Comparison of ENCODE assay signal across 9 cellular contexts in the genomic region with DNA sequence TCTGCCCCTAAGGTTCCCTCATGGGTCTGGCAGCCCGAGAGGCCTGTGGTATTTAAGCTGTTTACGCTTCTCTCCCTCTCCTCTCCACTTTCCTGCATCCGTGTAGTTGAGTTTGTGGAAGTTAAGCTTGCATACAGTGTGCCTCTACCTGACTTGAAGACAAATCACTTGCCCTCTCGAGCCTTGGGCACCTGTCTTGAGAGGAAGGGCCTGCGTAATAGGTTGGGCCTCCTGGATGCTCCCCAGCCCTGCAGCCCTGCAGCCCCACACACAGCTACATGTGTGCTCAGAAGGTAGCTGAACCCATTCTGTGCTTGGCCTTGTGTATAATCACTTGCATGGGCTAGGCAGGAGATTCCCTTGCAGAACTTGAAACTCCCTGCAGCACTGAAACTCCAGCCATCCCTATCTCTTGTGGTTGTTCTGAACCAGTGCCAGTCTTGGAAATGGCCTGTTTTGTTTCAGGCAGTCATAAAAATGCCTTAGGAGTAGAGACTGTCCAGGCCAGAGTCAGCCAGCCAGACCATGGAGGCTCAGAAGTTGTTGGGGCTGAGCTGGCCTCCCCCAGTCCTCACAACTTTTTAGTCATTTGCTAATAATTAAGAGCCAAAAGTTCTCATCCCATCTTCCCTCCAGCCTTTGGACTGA.
DNase-seq lines count a peak whose midpoint lies in the region; TF ChIP-seq lines count a peak whose summit lies in the region.
"Had no signal": no experiment of that assay in that cellular context is flagged by ENCODE, and none has a peak within 500 bp of the region (broad histone marks: within the 10 kb centered on the region; RNA-seq: fewer than 3 reads in every experiment).

No MANE protein-coding gene starts in this region.

- H3K4me1 Mint-ChIP-seq in activated CD4-positive, alpha-beta T cell treated with anti-CD3 and anti-CD28 coated beads, Interleukin-2, amount 10 ng/mL, durations not matched to agents 24 days and 14 days = peaks cover 86% of the 10 kb centered on the region
- peaks cover 55% of the 10 kb centered on the region for H3K4me1 Mint-ChIP-seq in brain

- TF ChIP-seq RAD21 in liver (IDR thresholded peaks at IDR 0.05) = peak in 1 of 2 donors; percentile 26

- peaks cover 0 to 2% (median 0%) of the 10 kb centered on the region in 4 donors for H3K4me1 ChIP-seq in liver (ENCODE audit: control insufficient read depth in 4 of 4, insufficient read depth in 4 of 4, low read length in 3 of 4)
- H3K4me1 ChIP-seq in transverse colon = peaks cover 32 to 49% (median 40%) of the 10 kb centered on the region in 4 donors
- H3K4me1 ChIP-seq: A549 had no signal

- H3K27ac ChIP-seq in liver (ENCODE audit: low read depth in 1 of 2, low read length in 2 of 2) = no peak overlapping the region
- H3K27ac ChIP-seq in transverse colon = peak overlapping the region; percentile 71 to 79 (median 76)
- H3K27ac ChIP-seq: A549 had no signal

- no peak overlapping the region for H3K9ac ChIP-seq in liver (ENCODE audit: low read depth in 1 of 2, low read length in 2 of 2)

- in situ Hi-C loops in transverse colon (cut with MboI; ENCODE audit: low pct_ligation_motif_present in 1 of 4, low pct_unique_long_range_greater_than_20kb in 1 of 4, low sequenced_read_pairs in 3 of 4) = no loop called here

- TF ChIP-seq EP300 in transverse colon (IDR thresholded peaks at IDR 0.05; ENCODE audit: low read depth) = peak; percentile 43

- TF ChIP-seq CTCF in brain (conservative IDR thresholded peaks at IDR 0.05) = no peak
- TF ChIP-seq CTCF in liver (IDR thresholded peaks at IDR 0.05; ENCODE audit: low read depth, low read length, missing input control) = no peak
- TF ChIP-seq CTCF in transverse colon (IDR thresholded peaks at IDR 0.05) = no peak

- H3K9me3 Mint-ChIP-seq in activated CD4-positive, alpha-beta T cell treated with anti-CD3 and anti-CD28 coated beads, Interleukin-2, amount 10 ng/mL, durations not matched to agents 24 days and 14 days = no peaks in the 10 kb centered on the region
- no peaks in the 10 kb centered on the region for H3K9me3 Mint-ChIP-seq in brain

- H3K36me3 Mint-ChIP-seq in activated CD4-positive, alpha-beta T cell treated with anti-CD3 and anti-CD28 coated beads, Interleukin-2, amount 10 ng/mL, durations not matched to agents 24 days and 14 days (ENCODE audit: low read depth) = peaks cover 40% of the 10 kb centered on the region
- H3K36me3 Mint-ChIP-seq in brain = peaks cover 21% of the 10 kb centered on the region

- H3K4me3 ChIP-seq in liver (ENCODE audit: low read depth in 1 of 3, low read length in 3 of 3) (no peak overlapping the region), transverse colon (no peak overlapping the region)
- H3K4me3 ChIP-seq: A549 had no signal

- no peaks in the 10 kb centered on the region for H3K27me3 ChIP-seq in liver (ENCODE audit: control insufficient read depth in 4 of 4, insufficient read depth in 4 of 4, low read length in 3 of 4)
- no peaks in the 10 kb centered on the region for H3K27me3 ChIP-seq in transverse colon

- H3K4me3 Mint-ChIP-seq in activated CD4-positive, alpha-beta T cell treated with anti-CD3 and anti-CD28 coated beads, Interleukin-2, amount 10 ng/mL, durations not matched to agents 24 days and 14 days = peak overlapping the region; percentile 64
- no peak overlapping the region for H3K4me3 Mint-ChIP-seq in brain

- 87% methylated on average over 5 of the region's 5 CpGs for WGBS in liver
- 80% methylated on average over 5 of the region's 5 CpGs for WGBS in transverse colon (ENCODE audit: low coverage in 1 of 2), 2 donors

- DNase-seq in activated CD4-positive, alpha-beta T cell treated with anti-CD3 and anti-CD28 coated beads, Interleukin-2, amount 10 ng/mL, durations not matched to agents 24 days and 14 days = no peak
- no peak for DNase-seq in activated CD4-positive, alpha-beta T cell treated with anti-CD3 and anti-CD28 coated beads for 48 hours
- peak; percentile 56 for DNase-seq in transverse colon
- no peak for DNase-seq in NK-92 (lab: John Stamatoyannopoulos, UW; ENCODE audit: unreplicated experiment)
- no peak for DNase-seq in NCI-H2171 treated with DMSO at 0.1 percent for 48 hours (lab: John Stamatoyannopoulos, UW)
- DNase-seq in occipital lobe (lab: John Stamatoyannopoulos, UW) = no peak

- no peak for TF ChIP-seq POLR2A in transverse colon (IDR thresholded peaks at IDR 0.05)

- intact Hi-C loops in activated CD4-positive, alpha-beta T cell treated with anti-CD3 and anti-CD28 coated beads, Interleukin-2, amount 10 ng/mL, durations not matched to agents 24 days and 14 days (cut with micrococcal nuclease) = loop anchor here (1.0 kb wide), 3 partner anchors 9 to 145 kb away; no protein-coding TSS in a partner anchor
- intact Hi-C loops in transverse colon (cut with DNase I; ENCODE audit: low total_unique reads) = loop anchor here (10.0 kb wide), 1 partner anchor 176 kb away; a partner anchor contains a TSS

- H3K36me3 ChIP-seq in liver (ENCODE audit: control insufficient read depth in 4 of 4, insufficient read depth in 3 of 4, low read depth in 1 of 4, low read length in 3 of 4) (peaks cover 0 to 8% (median 3%) of the 10 kb centered on the region in 4 donors), transverse colon (no peaks in the 10 kb centered on the region)

- H3K9me3 ChIP-seq in liver (ENCODE audit: control insufficient read depth in 4 of 4, low read length in 3 of 4) (no peaks in the 10 kb centered on the region), transverse colon (no peaks in the 10 kb centered on the region)
- H3K9me3 ChIP-seq: A549 had no signal

- H3K27ac Mint-ChIP-seq in activated CD4-positive, alpha-beta T cell treated with anti-CD3 and anti-CD28 coated beads, Interleukin-2, amount 10 ng/mL, durations not matched to agents 24 days and 14 days = peak overlapping the region; percentile 91
- H3K27ac Mint-ChIP-seq in brain = peak overlapping the region in 4 of 5 experiments; percentile 49 to 91 (median 74)

- H3K27me3 Mint-ChIP-seq in activated CD4-positive, alpha-beta T cell treated with anti-CD3 and anti-CD28 coated beads, Interleukin-2, amount 10 ng/mL, durations not matched to agents 24 days and 14 days = no peaks in the 10 kb centered on the region
- H3K27me3 Mint-ChIP-seq in brain = no peaks in the 10 kb centered on the region

TF ChIP-seq in liver, 16 proteins besides CTCF, POLR2A, EP300 and RAD21:
- TF ChIP-seq NR2F2 (IDR thresholded peaks at IDR 0.05) = peak; percentile 14
- TF ChIP-seq YY1 (IDR thresholded peaks at IDR 0.05) = no peak
- TF ChIP-seq, protein P1, sequence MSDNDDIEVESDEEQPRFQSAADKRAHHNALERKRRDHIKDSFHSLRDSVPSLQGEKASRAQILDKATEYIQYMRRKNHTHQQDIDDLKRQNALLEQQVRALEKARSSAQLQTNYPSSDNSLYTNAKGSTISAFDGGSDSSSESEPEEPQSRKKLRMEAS (IDR thresholded peaks at IDR 0.05) = no peak
- TF ChIP-seq EGR1 (IDR thresholded peaks at IDR 0.05; ENCODE audit: low read depth in 2 of 2) = no peak

Comparison
In these comparisons a context has a peak if more than half of its experiments do, and no peak if none do; other contexts are left out.
1. H3K27ac ChIP-seq: peak in transverse colon (4 of 4); none in liver (0 of 2).